Comparison of ENCODE assay signal across 25 cellular contexts in the genomic region with DNA sequence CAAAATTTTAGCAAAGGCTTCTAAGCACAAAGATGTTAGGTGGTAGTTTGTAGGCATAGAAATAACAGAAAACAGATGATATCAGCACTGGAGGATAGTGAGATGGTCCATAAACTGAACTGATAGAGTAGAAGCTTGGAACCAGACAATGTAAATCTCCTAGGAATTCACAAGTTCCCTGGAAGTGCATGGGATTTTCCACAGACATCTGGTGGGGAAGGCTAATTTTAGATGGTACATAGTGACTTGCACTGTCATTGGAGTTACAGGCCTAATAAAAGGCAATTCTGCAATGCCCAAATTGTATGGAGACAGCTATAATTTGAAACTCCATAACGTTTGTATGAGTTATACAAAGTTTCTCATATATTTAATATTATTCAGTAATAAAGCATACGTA.
"Had no signal": no experiment of that assay in that cellular context is flagged by ENCODE, and none has a peak within 500 bp of the region (broad histone marks: within the 10 kb centered on the region; RNA-seq: fewer than 3 reads in every experiment).

No MANE protein-coding gene starts in this region.

- H3K27ac Mint-ChIP-seq: activated CD4-positive, alpha-beta memory T cell treated with anti-CD3 and anti-CD28 coated beads for 36 hours; activated CD4-positive, alpha-beta T cell treated with anti-CD3 and anti-CD28 coated beads for 36 hours; activated CD4-positive, alpha-beta T cell treated with anti-CD3 and anti-CD28 coated beads, Interleukin-2, amount 10 ng/mL, durations not matched to agents 24 days and 14 days; activated naive CD8-positive, alpha-beta T cell; activated T-helper 17 cell treated with anti-CD3 and anti-CD28 coated beads, Interleukin-2, amount 50 U/mL, for 72 hours had no signal

- H3K9me3 ChIP-seq: body of pancreas, colonic mucosa, esophagus squamous epithelium, gastroesophageal sphincter had no signal

- DNase-seq: activated CD4-positive, alpha-beta memory T cell treated with anti-CD3 and anti-CD28 coated beads for 36 hours; activated CD4-positive, alpha-beta T cell treated with anti-CD3 and anti-CD28 coated beads for 36 hours; activated CD4-positive, alpha-beta T cell treated with anti-CD3 and anti-CD28 coated beads, Interleukin-2, amount 10 ng/mL, durations not matched to agents 24 days and 14 days; activated CD4-positive, CD25-positive, alpha-beta regulatory T cell; activated CD4-positive, CD25-positive, alpha-beta regulatory T cell treated with anti-CD3 and anti-CD28 coated beads, Interleukin-2, amount 50 U/mL, for 72 hours; activated CD8-positive, alpha-beta memory T cell treated with anti-CD3 and anti-CD28 coated beads for 24 hours; activated effector memory CD4-positive, alpha-beta T cell treated with Interleukin-2 at 50 U/mL for 16 hours; activated gamma-delta T cell treated with Interleukin-2 at 50 U/mL for 16 hours; activated naive CD4-positive, alpha-beta T cell treated with anti-CD3 and anti-CD28 coated beads, Interleukin-2, amount 50 U/mL, for 16 hours; activated naive CD4-positive, alpha-beta T cell treated with Interleukin-2 at 50 U/mL for 16 hours; activated T-cell treated with anti-CD3 and anti-CD28 coated beads, Interleukin-2, amount 50 U/mL, for 4 hours; amniotic stem cell; anterior cingulate cortex; body of pancreas; central memory CD4-positive, alpha-beta T cell; cerebellar nuclear complex; colonic mucosa; effector CD8-positive, alpha-beta T cell; esophagus squamous epithelium; foreskin melanocyte; T-helper 2 cell had no signal

- H3K36me3 Mint-ChIP-seq: activated CD4-positive, alpha-beta memory T cell treated with anti-CD3 and anti-CD28 coated beads for 36 hours; activated naive CD8-positive, alpha-beta T cell had no signal

- H3K27ac ChIP-seq: body of pancreas, colonic mucosa, epithelial cell of prostate, esophagus squamous epithelium, gastroesophageal sphincter had no signal

- H3K9me3 Mint-ChIP-seq: activated CD4-positive, alpha-beta memory T cell treated with anti-CD3 and anti-CD28 coated beads for 36 hours; activated CD4-positive, alpha-beta T cell treated with anti-CD3 and anti-CD28 coated beads, Interleukin-2, amount 10 ng/mL, durations not matched to agents 24 days and 14 days; activated T-cell treated with anti-CD3 and anti-CD28 coated beads, Interleukin-2, amount 50 U/mL, for 4 hours; activated T-helper 17 cell treated with anti-CD3 and anti-CD28 coated beads, Interleukin-2, amount 50 U/mL, for 72 hours had no signal

- H3K4me3 Mint-ChIP-seq: activated CD4-positive, alpha-beta memory T cell treated with anti-CD3 and anti-CD28 coated beads for 36 hours; activated CD4-positive, alpha-beta T cell treated with anti-CD3 and anti-CD28 coated beads for 36 hours; activated CD4-positive, alpha-beta T cell treated with anti-CD3 and anti-CD28 coated beads, Interleukin-2, amount 10 ng/mL, durations not matched to agents 24 days and 14 days; activated naive CD8-positive, alpha-beta T cell; activated T-cell treated with anti-CD3 and anti-CD28 coated beads, Interleukin-2, amount 50 U/mL, for 4 hours; activated T-helper 17 cell treated with anti-CD3 and anti-CD28 coated beads, Interleukin-2, amount 50 U/mL, for 72 hours had no signal

- H3K27me3 ChIP-seq: body of pancreas, colonic mucosa, esophagus squamous epithelium, gastroesophageal sphincter had no signal

- H3K36me3 ChIP-seq: colonic mucosa, esophagus squamous epithelium, gastroesophageal sphincter had no signal

- H3K4me1 Mint-ChIP-seq: activated CD4-positive, alpha-beta T cell treated with anti-CD3 and anti-CD28 coated beads for 36 hours; activated CD4-positive, alpha-beta T cell treated with anti-CD3 and anti-CD28 coated beads, Interleukin-2, amount 10 ng/mL, durations not matched to agents 24 days and 14 days; activated T-helper 17 cell treated with anti-CD3 and anti-CD28 coated beads, Interleukin-2, amount 50 U/mL, for 72 hours had no signal

- H3K4me1 ChIP-seq: body of pancreas, colonic mucosa, esophagus squamous epithelium, gastroesophageal sphincter had no signal

- H3K27me3 Mint-ChIP-seq: activated CD4-positive, alpha-beta memory T cell treated with anti-CD3 and anti-CD28 coated beads for 36 hours; activated CD4-positive, alpha-beta T cell treated with anti-CD3 and anti-CD28 coated beads for 36 hours; activated CD4-positive, alpha-beta T cell treated with anti-CD3 and anti-CD28 coated beads, Interleukin-2, amount 10 ng/mL, durations not matched to agents 24 days and 14 days; activated naive CD8-positive, alpha-beta T cell; activated T-helper 17 cell treated with anti-CD3 and anti-CD28 coated beads, Interleukin-2, amount 50 U/mL, for 72 hours had no signal

- H3K4me3 ChIP-seq: body of pancreas, colonic mucosa, esophagus squamous epithelium, gastroesophageal sphincter had no signal

- ATAC-seq: activated CD4-positive, alpha-beta T cell treated with anti-CD3 and anti-CD28 coated beads for 36 hours; activated T-cell treated with anti-CD3 and anti-CD28 coated beads, Interleukin-2, amount 50 U/mL, for 4 hours; activated T-helper 17 cell treated with anti-CD3 and anti-CD28 coated beads, Interleukin-2, amount 50 U/mL, for 72 hours; body of pancreas; gastroesophageal sphincter had no signal
